Comparison of ENCODE assay signal across 13 cellular contexts in genomic region chr3:264394-265156, GRCh38.
DNase-seq lines count a peak whose midpoint lies in the region; ATAC-seq and TF ChIP-seq lines count a peak whose summit lies in the region.
"Had no signal": no experiment of that assay in that cellular context is flagged by ENCODE, and none has a peak within 500 bp of the region (broad histone marks: within the 10 kb centered on the region; RNA-seq: fewer than 3 reads in every experiment).

No MANE protein-coding gene starts in this region.

- intact Hi-C loops in sciatic nerve (cut with DNase I): no loop called here

- ATAC-seq in sciatic nerve (peak; percentile 45), HG03442 (IDR thresholded peaks at IDR 0.05; ENCODE audit: unreplicated experiment) (no peak), GM21825 (IDR thresholded peaks at IDR 0.05; ENCODE audit: unreplicated experiment) (no peak)
- ATAC-seq: GM12878, HCT116 had no signal

- no peak overlapping the region for H3K4me3 ChIP-seq in fibroblast of pulmonary artery (replicated peaks; ENCODE audit: low read depth, low read length)
- H3K4me3 ChIP-seq: GM12878, smooth muscle cell had no signal

- TF ChIP-seq CTCF in fibroblast of pulmonary artery (IDR thresholded peaks at IDR 0.05; ENCODE audit: low read length, missing control alignments): no peak

- DNase-seq in HCEC 1CT: peak; percentile 89
- DNase-seq in RKO (ENCODE audit: low spot score): peak; percentile 55
- DNase-seq in fibroblast of pulmonary artery (ENCODE audit: low read depth): peak; percentile 55
- DNase-seq in sciatic nerve (ENCODE audit: low spot score): no peak
- no peak for DNase-seq in NCI-H2227 (lab: John Stamatoyannopoulos, UW; ENCODE audit: unreplicated experiment)
- no peak for DNase-seq in stimulated activated CD4-positive, alpha-beta T cell treated with anti-CD3 and anti-CD28 coated beads, Interleukin-4, amount 100 ng/mL, for 4 hours
- DNase-seq: DMS 273 treated with DMSO at 0.1 percent for 48 hours, NCI-H446 had no signal

Comparison
In these comparisons a context has a peak if more than half of its experiments do, and no peak if none do; other contexts are left out.
1. DNase-seq: peak in HCEC 1CT (single experiment), RKO (single experiment) and fibroblast of pulmonary artery (single experiment); none in sciatic nerve (single experiment), NCI-H2227 (single experiment) and stimulated activated CD4-positive, alpha-beta T cell treated with anti-CD3 and anti-CD28 coated beads, Interleukin-4, amount 100 ng/mL, for 4 hours (0 of 2).